Comparison of ENCODE assay signal across 17 cellular contexts in the genomic region with DNA sequence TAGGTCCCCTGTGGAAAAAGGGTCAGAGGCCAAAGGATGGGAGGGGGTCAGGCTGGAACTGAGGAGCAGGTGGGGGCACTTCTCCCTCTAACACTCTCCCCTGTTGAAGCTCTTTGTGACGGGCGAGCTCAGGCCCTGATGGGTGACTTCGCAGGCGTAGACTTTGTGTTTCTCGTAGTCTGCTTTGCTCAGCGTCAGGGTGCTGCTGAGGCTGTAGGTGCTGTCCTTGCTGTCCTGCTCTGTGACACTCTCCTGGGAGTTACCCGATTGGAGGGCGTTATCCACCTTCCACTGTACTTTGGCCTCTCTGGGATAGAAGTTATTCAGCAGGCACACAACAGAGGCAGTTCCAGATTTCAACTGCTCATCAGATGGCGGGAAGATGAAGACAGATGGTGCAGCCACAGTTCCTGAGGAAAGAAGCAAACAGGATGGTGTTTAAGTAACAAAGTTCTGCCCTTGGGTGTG.
DNase-seq lines count a peak whose midpoint lies in the region; ATAC-seq, FAIRE-seq and TF ChIP-seq lines count a peak whose summit lies in the region.
"Had no signal": no experiment of that assay in that cellular context is flagged by ENCODE, and none has a peak within 500 bp of the region (broad histone marks: within the 10 kb centered on the region; RNA-seq: fewer than 3 reads in every experiment).

No MANE protein-coding gene starts in this region.

- H3K27ac ChIP-seq in Karpas-422 (ENCODE audit: low read length) (peak overlapping the region; percentile 100), colonic mucosa (peak overlapping the region; percentile 39), small intestine (ENCODE audit: low read depth in 1 of 2, low read length in 1 of 2) (no peak overlapping the region), breast epithelium (no peak overlapping the region)
- H3K27ac ChIP-seq: epithelial cell of prostate, neutrophil, right atrium auricular region, thoracic aorta had no signal

- no peak overlapping the region for H2AFZ ChIP-seq in Karpas-422 (ENCODE audit: low read length)

- H3K36me3 ChIP-seq in Karpas-422 (ENCODE audit: insufficient read depth, low read length) (peaks cover 37% of the 10 kb centered on the region), colonic mucosa (no peaks in the 10 kb centered on the region), small intestine (ENCODE audit: control insufficient read depth in 2 of 2, insufficient read depth in 2 of 2, low read length in 2 of 2) (no peaks in the 10 kb centered on the region), breast epithelium (no peaks in the 10 kb centered on the region)
- H3K36me3 ChIP-seq: neutrophil, right atrium auricular region, thoracic aorta had no signal

- DNase-seq in Karpas-422: peak; percentile 87
- peak; percentile 68 for DNase-seq in colonic mucosa
- peak; percentile 86 for DNase-seq in small intestine
- DNase-seq in breast epithelium (ENCODE audit: low spot score in 2 of 2): no peak
- no peak for DNase-seq in H54 (ENCODE audit: insufficient read length, low spot score)
- DNase-seq: activated gamma-delta T cell treated with Interleukin-2 at 50 U/mL for 16 hours, mesenchymal stem cell, NCI-H1436 treated with DMSO at 0.1 percent for 48 hours, NCI-H524, PC-3 had no signal

- ATAC-seq in GM21825 (IDR thresholded peaks at IDR 0.05; ENCODE audit: unreplicated experiment): no peak
- ATAC-seq: PC-3 had no signal

- H4K20me1 ChIP-seq in Karpas-422 (ENCODE audit: insufficient read depth, low read depth, low read length): peaks cover 10% of the 10 kb centered on the region

- peaks cover 34% of the 10 kb centered on the region for H3K79me2 ChIP-seq in Karpas-422 (ENCODE audit: low read length)

- peak overlapping the region; percentile 88 for H3K4me3 ChIP-seq in Karpas-422 (ENCODE audit: low read length)
- H3K4me3 ChIP-seq in colonic mucosa: no peak overlapping the region
- H3K4me3 ChIP-seq in small intestine (ENCODE audit: low read depth in 1 of 2, low read length in 2 of 2): no peak overlapping the region
- H3K4me3 ChIP-seq in breast epithelium: no peak overlapping the region
- H3K4me3 ChIP-seq: right atrium auricular region, thoracic aorta had no signal

- H3K4me2 ChIP-seq in Karpas-422 (ENCODE audit: low read depth, low read length, poor library complexity, severe bottlenecking): peak overlapping the region; percentile 89

- H3K9me3 ChIP-seq in Karpas-422 (ENCODE audit: low read length) (no peaks in the 10 kb centered on the region), colonic mucosa (no peaks in the 10 kb centered on the region), small intestine (ENCODE audit: control insufficient read depth, low read depth) (no peaks in the 10 kb centered on the region), breast epithelium (no peaks in the 10 kb centered on the region)
- H3K9me3 ChIP-seq: neutrophil, right atrium auricular region, thoracic aorta had no signal

- TF ChIP-seq POLR2A in GM15510 (IDR thresholded peaks at IDR 0.05; ENCODE audit: borderline replicate concordance, extremely low read depth, insufficient read length): peak; percentile 41
- no peak for TF ChIP-seq POLR2A in breast epithelium (IDR thresholded peaks at IDR 0.05)
- no peak for TF ChIP-seq POLR2A in H54 (IDR thresholded peaks at IDR 0.05; ENCODE audit: low read depth, low read length)

- H3K4me1 ChIP-seq in Karpas-422 (ENCODE audit: low read length) (peaks cover 59% of the 10 kb centered on the region), colonic mucosa (no peaks in the 10 kb centered on the region), small intestine (ENCODE audit: control insufficient read depth in 2 of 2, insufficient read depth in 1 of 2, low read depth in 1 of 2, low read length in 1 of 2) (no peaks in the 10 kb centered on the region), breast epithelium (no peaks in the 10 kb centered on the region)

- TF ChIP-seq CTCF in colonic mucosa (IDR thresholded peaks at IDR 0.05) (no peak), breast epithelium (IDR thresholded peaks at IDR 0.05) (no peak)

- no peaks in the 10 kb centered on the region for H3K9me2 ChIP-seq in Karpas-422 (replicated peaks; ENCODE audit: insufficient read depth, low read length)

- intact Hi-C loops in colonic mucosa (cut with DNase I): no loop called here
- intact Hi-C loops in breast epithelium (cut with DNase I; ENCODE audit: low total_unique reads): no loop called here

- FAIRE-seq in small intestine (lab: Jason Lieb, UNC) (no peak), H54 (lab: Jason Lieb, UNC) (no peak)
- FAIRE-seq: colon had no signal

- H3K27me3 ChIP-seq in Karpas-422 (ENCODE audit: low read length) (no peaks in the 10 kb centered on the region), colonic mucosa (no peaks in the 10 kb centered on the region), small intestine (ENCODE audit: control insufficient read depth in 2 of 2, insufficient read depth in 2 of 2, low read length in 2 of 2) (no peaks in the 10 kb centered on the region), breast epithelium (peaks cover 0 to 4% of the 10 kb centered on the region in 2 donors)
- H3K27me3 ChIP-seq: neutrophil, right atrium auricular region had no signal

- 6 to 62% (median 37%) methylated on average over 9 of the region's 9 CpGs for WGBS in small intestine, 3 donors

- H3K9ac ChIP-seq in Karpas-422 (ENCODE audit: low read length) (peak overlapping the region; percentile 90), colonic mucosa (ENCODE audit: low read depth in 2 of 2, low read length in 2 of 2) (no peak overlapping the region)

Comparison
In these comparisons a context has a peak if more than half of its experiments do, and no peak if none do; other contexts are left out.
1. DNase-seq: peak in Karpas-422 (single experiment), colonic mucosa (single experiment) and small intestine (single experiment); none in breast epithelium (0 of 2) and H54 (single experiment).
2. H3K27ac ChIP-seq: peak in Karpas-422 (single experiment) and colonic mucosa (single experiment); none in small intestine (0 of 2) and breast epithelium (0 of 2).